In the genomic region with DNA sequence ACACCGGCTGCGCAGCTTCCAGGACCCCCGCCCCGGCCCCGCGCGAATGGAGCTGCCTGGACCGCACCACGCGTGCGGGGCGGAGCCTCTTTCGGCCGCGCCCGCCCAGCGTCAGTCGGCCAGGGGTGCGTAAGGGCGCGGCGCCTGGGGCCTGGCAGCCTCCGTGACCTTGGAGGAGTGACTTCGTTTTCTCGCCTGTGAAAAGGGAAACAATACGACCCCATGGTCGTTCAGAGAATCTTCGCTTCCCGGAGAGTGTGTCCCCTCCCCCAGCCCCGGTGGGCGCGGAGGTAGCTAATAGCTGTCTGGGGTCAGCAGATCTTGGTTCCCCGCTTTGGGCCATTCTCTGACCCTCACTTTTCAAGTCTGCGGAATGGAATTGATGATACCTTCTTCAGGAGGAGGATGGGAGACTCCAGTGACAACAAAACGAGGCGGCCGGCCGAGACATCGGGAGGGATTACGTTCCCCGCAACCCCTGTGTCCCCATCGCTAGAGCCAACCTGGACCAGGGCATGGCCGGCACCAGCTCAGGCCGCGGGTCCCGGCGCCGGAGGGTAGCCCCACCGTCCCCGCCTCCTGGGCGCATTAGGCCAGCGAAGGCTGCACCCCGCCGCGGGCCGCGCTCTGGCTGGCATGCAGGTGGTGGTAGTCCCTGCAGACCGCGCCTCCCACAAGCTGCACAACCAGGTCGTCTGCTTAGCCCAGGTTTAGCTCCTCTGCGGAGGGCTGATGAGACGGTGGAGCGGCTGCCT, we compare ENCODE assay signal across 2 cellular contexts.
TF ChIP-seq lines count a peak whose summit lies in the region.

No MANE protein-coding gene starts in this region.

TF ChIP-seq in GM12891, 5 proteins besides CTCF, POLR2A, EP300 and RAD21:
- TF ChIP-seq POU2F2 (IDR thresholded peaks at IDR 0.05; ENCODE audit: low read depth, low read length) (no peak), POLR2AphosphoS5 (IDR thresholded peaks at IDR 0.05; ENCODE audit: low read depth, low read length) (no peak), PAX5 (IDR thresholded peaks at IDR 0.05; ENCODE audit: insufficient read depth, low read length, severe bottlenecking) (no peak), SPI1 (IDR thresholded peaks at IDR 0.05; ENCODE audit: low read depth, low read length) (no peak), TAF1 (IDR thresholded peaks at IDR 0.05; ENCODE audit: low read depth, low read length) (no peak)

TF ChIP-seq in GM12878, 131 proteins besides CTCF, POLR2A, EP300 and RAD21:
- peak in 1 of 2 experiments; percentile 78; a peak in 2 of 4 replicates for TF ChIP-seq BHLHE40 (IDR thresholded peaks at IDR 0.05; ENCODE audit: borderline replicate concordance in 1 of 2, low read depth in 2 of 2, low read length in 1 of 2)
- TF ChIP-seq RUNX3 (IDR thresholded peaks at IDR 0.05; ENCODE audit: low read length) = peak; percentile 14; the same call in 1 of the 2 replicates
- 0 out of 2 replicates have a peak, but pooled peaks have one; percentile 58 for TF ChIP-seq IKZF1 (conservative IDR thresholded peaks at IDR 0.05)
- no peak for TF ChIP-seq JUND (IDR thresholded peaks at IDR 0.05; ENCODE audit: low read depth, low read length)
- no peak for TF ChIP-seq ZSCAN29 (IDR thresholded peaks at IDR 0.05)
- TF ChIP-seq FOXM1 (IDR thresholded peaks at IDR 0.05; ENCODE audit: low read depth, low read length) = no peak
- TF ChIP-seq NR2F1 (conservative IDR thresholded peaks at IDR 0.05) = peak; percentile 58
- TF ChIP-seq, protein P1, sequence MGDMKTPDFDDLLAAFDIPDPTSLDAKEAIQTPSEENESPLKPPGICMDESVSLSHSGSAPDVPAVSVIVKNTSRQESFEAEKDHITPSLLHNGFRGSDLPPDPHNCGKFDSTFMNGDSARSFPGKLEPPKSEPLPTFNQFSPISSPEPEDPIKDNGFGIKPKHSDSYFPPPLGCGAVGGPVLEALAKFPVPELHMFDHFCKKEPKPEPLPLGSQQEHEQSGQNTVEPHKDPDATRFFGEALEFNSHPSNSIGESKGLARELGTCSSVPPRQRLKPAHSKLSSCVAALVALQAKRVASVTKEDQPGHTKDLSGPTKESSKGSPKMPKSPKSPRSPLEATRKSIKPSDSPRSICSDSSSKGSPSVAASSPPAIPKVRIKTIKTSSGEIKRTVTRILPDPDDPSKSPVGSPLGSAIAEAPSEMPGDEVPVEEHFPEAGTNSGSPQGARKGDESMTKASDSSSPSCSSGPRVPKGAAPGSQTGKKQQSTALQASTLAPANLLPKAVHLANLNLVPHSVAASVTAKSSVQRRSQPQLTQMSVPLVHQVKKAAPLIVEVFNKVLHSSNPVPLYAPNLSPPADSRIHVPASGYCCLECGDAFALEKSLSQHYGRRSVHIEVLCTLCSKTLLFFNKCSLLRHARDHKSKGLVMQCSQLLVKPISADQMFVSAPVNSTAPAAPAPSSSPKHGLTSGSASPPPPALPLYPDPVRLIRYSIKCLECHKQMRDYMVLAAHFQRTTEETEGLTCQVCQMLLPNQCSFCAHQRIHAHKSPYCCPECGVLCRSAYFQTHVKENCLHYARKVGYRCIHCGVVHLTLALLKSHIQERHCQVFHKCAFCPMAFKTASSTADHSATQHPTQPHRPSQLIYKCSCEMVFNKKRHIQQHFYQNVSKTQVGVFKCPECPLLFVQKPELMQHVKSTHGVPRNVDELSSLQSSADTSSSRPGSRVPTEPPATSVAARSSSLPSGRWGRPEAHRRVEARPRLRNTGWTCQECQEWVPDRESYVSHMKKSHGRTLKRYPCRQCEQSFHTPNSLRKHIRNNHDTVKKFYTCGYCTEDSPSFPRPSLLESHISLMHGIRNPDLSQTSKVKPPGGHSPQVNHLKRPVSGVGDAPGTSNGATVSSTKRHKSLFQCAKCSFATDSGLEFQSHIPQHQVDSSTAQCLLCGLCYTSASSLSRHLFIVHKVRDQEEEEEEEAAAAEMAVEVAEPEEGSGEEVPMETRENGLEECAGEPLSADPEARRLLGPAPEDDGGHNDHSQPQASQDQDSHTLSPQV (IDR thresholded peaks at IDR 0.05) = no peak
- peak; percentile 32; the same call in 1 of the 2 replicates for TF ChIP-seq SMARCA5 (IDR thresholded peaks at IDR 0.05)
- TF ChIP-seq KLF5 (IDR thresholded peaks at IDR 0.05; ENCODE audit: partially characterized antibody) = no peak
- TF ChIP-seq DPF2 (IDR thresholded peaks at IDR 0.05) = 0 out of 2 replicates have a peak, but pooled peaks have one; percentile 8
- no peak for TF ChIP-seq PML (IDR thresholded peaks at IDR 0.05; ENCODE audit: low read length)
- TF ChIP-seq CEBPB (IDR thresholded peaks at IDR 0.05; ENCODE audit: borderline replicate concordance in 1 of 2, low read depth in 2 of 2, low read length in 2 of 2) = no peak
- TF ChIP-seq LARP7 (IDR thresholded peaks at IDR 0.05) = peak; percentile 28; the same call in 1 of the 2 replicates
- TF ChIP-seq CREB1 (IDR thresholded peaks at IDR 0.05; ENCODE audit: low read depth) = 0 out of 2 replicates have a peak, but pooled peaks have one; percentile 37
- TF ChIP-seq, protein P2, sequence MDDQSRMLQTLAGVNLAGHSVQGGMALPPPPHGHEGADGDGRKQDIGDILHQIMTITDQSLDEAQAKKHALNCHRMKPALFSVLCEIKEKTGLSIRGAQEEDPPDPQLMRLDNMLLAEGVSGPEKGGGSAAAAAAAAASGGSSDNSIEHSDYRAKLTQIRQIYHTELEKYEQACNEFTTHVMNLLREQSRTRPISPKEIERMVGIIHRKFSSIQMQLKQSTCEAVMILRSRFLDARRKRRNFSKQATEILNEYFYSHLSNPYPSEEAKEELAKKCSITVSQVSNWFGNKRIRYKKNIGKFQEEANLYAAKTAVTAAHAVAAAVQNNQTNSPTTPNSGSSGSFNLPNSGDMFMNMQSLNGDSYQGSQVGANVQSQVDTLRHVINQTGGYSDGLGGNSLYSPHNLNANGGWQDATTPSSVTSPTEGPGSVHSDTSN (IDR thresholded peaks at IDR 0.05; ENCODE audit: insufficient replicate concordance, low read depth, low read length) = no peak
- TF ChIP-seq, protein P3, sequence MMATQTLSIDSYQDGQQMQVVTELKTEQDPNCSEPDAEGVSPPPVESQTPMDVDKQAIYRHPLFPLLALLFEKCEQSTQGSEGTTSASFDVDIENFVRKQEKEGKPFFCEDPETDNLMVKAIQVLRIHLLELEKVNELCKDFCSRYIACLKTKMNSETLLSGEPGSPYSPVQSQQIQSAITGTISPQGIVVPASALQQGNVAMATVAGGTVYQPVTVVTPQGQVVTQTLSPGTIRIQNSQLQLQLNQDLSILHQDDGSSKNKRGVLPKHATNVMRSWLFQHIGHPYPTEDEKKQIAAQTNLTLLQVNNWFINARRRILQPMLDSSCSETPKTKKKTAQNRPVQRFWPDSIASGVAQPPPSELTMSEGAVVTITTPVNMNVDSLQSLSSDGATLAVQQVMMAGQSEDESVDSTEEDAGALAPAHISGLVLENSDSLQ (IDR thresholded peaks at IDR 0.05) = 0 out of 2 replicates have a peak, but pooled peaks have one; percentile 5
- no peak for TF ChIP-seq ASH2L (IDR thresholded peaks at IDR 0.05; ENCODE audit: borderline replicate concordance, low read depth)
- TF ChIP-seq, protein P4, sequence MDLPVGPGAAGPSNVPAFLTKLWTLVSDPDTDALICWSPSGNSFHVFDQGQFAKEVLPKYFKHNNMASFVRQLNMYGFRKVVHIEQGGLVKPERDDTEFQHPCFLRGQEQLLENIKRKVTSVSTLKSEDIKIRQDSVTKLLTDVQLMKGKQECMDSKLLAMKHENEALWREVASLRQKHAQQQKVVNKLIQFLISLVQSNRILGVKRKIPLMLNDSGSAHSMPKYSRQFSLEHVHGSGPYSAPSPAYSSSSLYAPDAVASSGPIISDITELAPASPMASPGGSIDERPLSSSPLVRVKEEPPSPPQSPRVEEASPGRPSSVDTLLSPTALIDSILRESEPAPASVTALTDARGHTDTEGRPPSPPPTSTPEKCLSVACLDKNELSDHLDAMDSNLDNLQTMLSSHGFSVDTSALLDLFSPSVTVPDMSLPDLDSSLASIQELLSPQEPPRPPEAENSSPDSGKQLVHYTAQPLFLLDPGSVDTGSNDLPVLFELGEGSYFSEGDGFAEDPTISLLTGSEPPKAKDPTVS (IDR thresholded peaks at IDR 0.05; ENCODE audit: low read depth, low read length) = no peak
